Comparison of ENCODE assay signal across 19 cellular contexts in genomic region chr7:139845443-139845805, GRCh38. TPM values are rescaled to one million over a fixed set of nuclear protein-coding genes. Genes with fewer than 3 reads are reported as not detected.
A peak's percentile ranks its signal among the peaks of the same experiment; 100 is the strongest.
DNase-seq lines count a peak whose midpoint lies in the region; ATAC-seq and TF ChIP-seq lines count a peak whose summit lies in the region.
"Had no signal": no experiment of that assay in that cellular context is flagged by ENCODE, and none has a peak within 500 bp of the region (broad histone marks: within the 10 kb centered on the region; RNA-seq: fewer than 3 reads in every experiment).

No MANE protein-coding gene starts in this region.

- H4K91ac ChIP-seq in neuronal stem cell (ENCODE audit: low read depth, low read length, poor library complexity) = no peak overlapping the region

- no peaks in the 10 kb centered on the region for H3K36me3 Mint-ChIP-seq in activated CD8-positive, alpha-beta T cell treated with anti-CD3 and anti-CD28 coated beads for 36 hours (ENCODE audit: low read depth)

- DNase-seq in activated CD8-positive, alpha-beta memory T cell treated with anti-CD3 and anti-CD28 coated beads for 24 hours = peak; percentile 40
- DNase-seq in activated CD8-positive, alpha-beta memory T cell treated with anti-CD3 and anti-CD28 coated beads, Interleukin-2, amount 50 U/mL, for 4 hours = no peak
- DNase-seq in epithelial cell of esophagus (ENCODE audit: low read depth) = peak; percentile 86
- peak; percentile 15 to 61 for DNase-seq in foreskin keratinocyte
- no peak for DNase-seq in neuronal stem cell (ENCODE audit: low spot score)
- DNase-seq in RPMI8226 = no peak
- no peak for DNase-seq in activated CD8-positive, alpha-beta T cell treated with anti-CD3 and anti-CD28 coated beads for 36 hours
- no peak for DNase-seq in PC-3
- DNase-seq: ACHN; BE2C; C1 segment of cervical spinal cord; Caco-2; CD4-positive, alpha-beta T cell; GF-D8; GOT3; H7; HFFc6 had no signal

- H3K14ac ChIP-seq in neuronal stem cell (ENCODE audit: low read length) = peak overlapping the region; percentile 6

- POLR2A ChIA-PET in activated CD8-positive, alpha-beta T cell treated with anti-CD3 and anti-CD28 coated beads for 36 hours (lab: Charles Lee) = no interaction called here
- POLR2A ChIA-PET in PC-3 (lab: Charles Lee; ENCODE audit: unreplicated experiment) = no interaction called here

- H3K27ac ChIP-seq in foreskin keratinocyte = no peak overlapping the region
- no peak overlapping the region for H3K27ac ChIP-seq in neuronal stem cell (replicated peaks; ENCODE audit: low read length)
- no peak overlapping the region for H3K27ac ChIP-seq in PC-3 (ENCODE audit: low read length)

- no peaks in the 10 kb centered on the region for H3K79me1 ChIP-seq in neuronal stem cell (ENCODE audit: low read depth, low read length)

- H3K23ac ChIP-seq in neuronal stem cell (ENCODE audit: low read depth, low read length, poor library complexity) = no peak overlapping the region

- no peak overlapping the region for H2BK15ac ChIP-seq in neuronal stem cell (ENCODE audit: low read length)

- H3K36me3 ChIP-seq in neuronal stem cell (replicated peaks in 1 of 2; ENCODE audit: control insufficient read depth in 2 of 2, insufficient read depth in 2 of 2, low read length in 2 of 2) (no peaks in the 10 kb centered on the region), PC-3 (ENCODE audit: low read depth, low read length) (no peaks in the 10 kb centered on the region)
- H3K36me3 ChIP-seq: BE2C had no signal

- CTCF ChIA-PET in activated CD8-positive, alpha-beta T cell treated with anti-CD3 and anti-CD28 coated beads for 36 hours (lab: Charles Lee) = interaction anchor here (1.1 kb wide), 1 partner anchor 160 kb away, joined by 3 read pairs; no protein-coding TSS in a partner anchor
- CTCF ChIA-PET in PC-3 (lab: Charles Lee) = no interaction called here

- H2BK5ac ChIP-seq in neuronal stem cell (ENCODE audit: low read length) = no peak overlapping the region

- no peaks in the 10 kb centered on the region for H3K9me3 Mint-ChIP-seq in activated CD8-positive, alpha-beta T cell treated with anti-CD3 and anti-CD28 coated beads for 36 hours
- H3K9me3 Mint-ChIP-seq: CD4-positive, alpha-beta T cell; HFFc6; IgD-negative memory B cell had no signal

- H4K20me1 ChIP-seq in PC-3 (ENCODE audit: low read length) = no peaks in the 10 kb centered on the region

- no peaks in the 10 kb centered on the region for H3K27me3 Mint-ChIP-seq in activated CD8-positive, alpha-beta T cell treated with anti-CD3 and anti-CD28 coated beads for 36 hours
- H3K27me3 Mint-ChIP-seq: CD4-positive, alpha-beta T cell had no signal

- no peaks in the 10 kb centered on the region for H3K4me1 Mint-ChIP-seq in activated CD8-positive, alpha-beta T cell treated with anti-CD3 and anti-CD28 coated beads for 36 hours (ENCODE audit: low read depth)

- no peaks in the 10 kb centered on the region for H3K9me2 ChIP-seq in PC-3 (replicated peaks; ENCODE audit: low read length)

- no peak overlapping the region for H3K4me3 Mint-ChIP-seq in activated CD8-positive, alpha-beta T cell treated with anti-CD3 and anti-CD28 coated beads for 36 hours
- H3K4me3 Mint-ChIP-seq: CD4-positive, alpha-beta T cell; HFFc6 had no signal

- no TSS peak for BruUV-seq in PC-3 (replicated peaks; lab: Mats Ljungman, UMichigan)

- no peak overlapping the region for H4K8ac ChIP-seq in neuronal stem cell (ENCODE audit: low read depth, low read length)

- H3K27me3 ChIP-seq in foreskin keratinocyte (peaks cover 23% of the 10 kb centered on the region), neuronal stem cell (ENCODE audit: control insufficient read depth in 3 of 3, insufficient read depth in 3 of 3, low read depth in 1 of 3, low read length in 3 of 3) (no peaks in the 10 kb centered on the region), PC-3 (ENCODE audit: low read length) (no peaks in the 10 kb centered on the region)
- H3K27me3 ChIP-seq: BE2C had no signal

- H3K9me3 ChIP-seq in neuronal stem cell (replicated peaks in 1 of 2; ENCODE audit: control insufficient read depth in 2 of 2, insufficient read depth in 1 of 2, low read depth in 1 of 2, low read length in 2 of 2) (peaks cover 0 to 2% of the 10 kb centered on the region in 2 donors), PC-3 (ENCODE audit: low read length) (no peaks in the 10 kb centered on the region)
- H3K9me3 ChIP-seq: BE2C had no signal

- ATAC-seq in foreskin keratinocyte (peak; percentile 65), PC-3 (no peak)
- ATAC-seq in activated CD8-positive, alpha-beta T cell treated with anti-CD3 and anti-CD28 coated beads for 36 hours = no peak
- ATAC-seq: HCT116 had no signal

- intact Hi-C loops in activated CD8-positive, alpha-beta T cell treated with anti-CD3 and anti-CD28 coated beads for 36 hours (cut with micrococcal nuclease) = no loop called here
- intact Hi-C loops in PC-3 (cut with micrococcal nuclease) = no loop called here

- H3K4ac ChIP-seq in neuronal stem cell (ENCODE audit: low read length) = no peak overlapping the region

- H2AFZ ChIP-seq in neuronal stem cell (ENCODE audit: low read length) (no peak overlapping the region), PC-3 (ENCODE audit: low read length) (no peak overlapping the region)

- H2BK120ac ChIP-seq in neuronal stem cell (ENCODE audit: low read depth, low read length) = no peak overlapping the region

- no peak overlapping the region for H2BK12ac ChIP-seq in neuronal stem cell (ENCODE audit: low read length)

- no peaks in the 10 kb centered on the region for H3F3A ChIP-seq in PC-3 (ENCODE audit: low read length, unreplicated experiment)

- H3K4me1 ChIP-seq in foreskin keratinocyte = no peaks in the 10 kb centered on the region
- H3K4me1 ChIP-seq in neuronal stem cell (ENCODE audit: control insufficient read depth in 2 of 2, insufficient read depth in 1 of 2, low read depth in 1 of 2, low read length in 2 of 2) = no peaks in the 10 kb centered on the region
- H3K4me1 ChIP-seq in PC-3 (ENCODE audit: insufficient read depth, low read length) = no peaks in the 10 kb centered on the region
- H3K4me1 ChIP-seq: BE2C, Caco-2 had no signal

- H3K4me3 ChIP-seq in epithelial cell of esophagus (ENCODE audit: low read length) = no peak overlapping the region
- H3K4me3 ChIP-seq in neuronal stem cell (ENCODE audit: low read length in 2 of 2) = no peak overlapping the region
- no peak overlapping the region for H3K4me3 ChIP-seq in PC-3 (ENCODE audit: low read length)

- no peak overlapping the region for H3K18ac ChIP-seq in neuronal stem cell (ENCODE audit: low read length)

- H3K4me2 ChIP-seq in neuronal stem cell (ENCODE audit: insufficient read depth, low read length, poor library complexity, severe bottlenecking) (no peak overlapping the region), PC-3 (ENCODE audit: low read length) (no peak overlapping the region)

- WGBS in neuronal stem cell (ENCODE audit: extremely low coverage in 2 of 2, insufficient read length in 2 of 2, insufficient replicate concordance in 1 of 2), 2 donors = no CpG with 5 or more reads among the region's 4 CpGs

- H3K27ac Mint-ChIP-seq in activated CD8-positive, alpha-beta T cell treated with anti-CD3 and anti-CD28 coated beads for 36 hours = no peak overlapping the region
- H3K27ac Mint-ChIP-seq: CD4-positive, alpha-beta T cell; HFFc6; IgD-negative memory B cell had no signal

- TF ChIP-seq CTCF in epithelial cell of esophagus (IDR thresholded peaks at IDR 0.05; ENCODE audit: insufficient read depth, low read depth, low read length, missing control alignments) (no peak), foreskin keratinocyte (conservative IDR thresholded peaks at IDR 0.05) (no peak), PC-3 (conservative IDR thresholded peaks at IDR 0.05; ENCODE audit: low read depth, low read length) (no peak)
- TF ChIP-seq CTCF in activated CD8-positive, alpha-beta T cell treated with anti-CD3 and anti-CD28 coated beads for 36 hours (IDR thresholded peaks at IDR 0.05) = no peak

- no peak overlapping the region for H2AK5ac ChIP-seq in neuronal stem cell (ENCODE audit: low read depth, low read length)

- H3K9ac ChIP-seq in neuronal stem cell (ENCODE audit: low read depth, low read length, poor library complexity) (no peak overlapping the region), PC-3 (ENCODE audit: low read length) (no peak overlapping the region)

- H3K79me2 ChIP-seq in PC-3 (ENCODE audit: low read length) = no peaks in the 10 kb centered on the region

RNA-seq across cellular contexts. Expression of gene TBXAS1, which starts 16.4 kb away (rescaled TPM):
- total RNA-seq in foreskin keratinocyte (2.1 TPM in 2 replicates), PC-3 (2014; rRNA removed) (21.8 and 27.5 TPM in 2 replicates)
- 1.3 and 2.8 TPM in 2 replicates for polyA plus RNA-seq in foreskin keratinocyte
- polyA plus RNA-seq in neuronal stem cell (2013, experiment 1 of 2) = 3.9 TPM
- 3.3 TPM for polyA plus RNA-seq in neuronal stem cell (2013, experiment 2 of 2)
- total RNA-seq in activated CD8-positive, alpha-beta T cell treated with anti-CD3 and anti-CD28 coated beads for 36 hours = 1 to 10 TPM; 1.5 to 2.1 TPM

Comparison
In these comparisons a context has a peak if more than half of its experiments do, and no peak if none do; other contexts are left out.
1. DNase-seq: peak in activated CD8-positive, alpha-beta memory T cell treated with anti-CD3 and anti-CD28 coated beads for 24 hours (single experiment), epithelial cell of esophagus (single experiment) and foreskin keratinocyte (2 of 2); none in activated CD8-positive, alpha-beta memory T cell treated with anti-CD3 and anti-CD28 coated beads, Interleukin-2, amount 50 U/mL, for 4 hours (single experiment), neuronal stem cell (single experiment), RPMI8226 (single experiment), activated CD8-positive, alpha-beta T cell treated with anti-CD3 and anti-CD28 coated beads for 36 hours (single experiment) and PC-3 (single experiment).